In genomic region chr11:106389096-106389495, GRCh38 we compare ENCODE assay signal across 17 cellular contexts.
DNase-seq lines count a peak whose midpoint lies in the region; ATAC-seq, FAIRE-seq and TF ChIP-seq lines count a peak whose summit lies in the region.
"Had no signal": no experiment of that assay in that cellular context is flagged by ENCODE, and none has a peak within 500 bp of the region (broad histone marks: within the 10 kb centered on the region; RNA-seq: fewer than 3 reads in every experiment).

No MANE protein-coding gene starts in this region.

- no peaks in the 10 kb centered on the region for H3K79me2 ChIP-seq in OCI-LY7 (ENCODE audit: insufficient read depth, low read depth, low read length)

- CTCF ChIA-PET in OCI-LY7 (lab: Charles Lee; ENCODE audit: unreplicated experiment), result no interaction called here

- DNase-seq in H4 (ENCODE audit: low spot score), result peak; percentile 11
- peak; percentile 67 for DNase-seq in amniotic epithelial cell (ENCODE audit: low read depth)
- DNase-seq in foreskin melanocyte, result peak; percentile 43
- DNase-seq in urothelium cell line (ENCODE audit: low spot score), result no peak
- DNase-seq in OCI-LY7 (ENCODE audit: low spot score), result no peak
- no peak for DNase-seq in NK-92 treated with Interleukin-12 subunit alpha and Interleukin-12 subunit beta, amount 100 ng/mL, for 24 hours (lab: John Stamatoyannopoulos, UW)
- DNase-seq: activated CD4-positive, alpha-beta T cell treated with anti-CD3 and anti-CD28 coated beads, Interleukin-2, amount 10 ng/mL, durations not matched to agents 24 days and 14 days; activated T-cell treated with anti-CD3 and anti-CD28 coated beads, Interleukin-2, amount 50 U/mL, for 48 hours; adrenal gland; CD8-positive, alpha-beta memory T cell; heart right ventricle; NCI-H2227 treated with DMSO at 0.1 percent for 48 hours; sigmoid colon; stimulated activated naive CD8-positive, alpha-beta T cell treated with anti-CD3 and anti-CD28 coated beads, Interleukin-15, amount 100 ng/mL, for 72 hours had no signal

- no peaks in the 10 kb centered on the region for H3K4me1 ChIP-seq in OCI-LY7 (ENCODE audit: insufficient read depth, low read length, poor library complexity, severe bottlenecking)
- H3K4me1 ChIP-seq: adrenal gland, heart right ventricle had no signal

- H3K9me3 ChIP-seq in OCI-LY7 (ENCODE audit: low read length), result no peaks in the 10 kb centered on the region
- H3K9me3 ChIP-seq: adrenal gland had no signal

- no peaks in the 10 kb centered on the region for H4K20me1 ChIP-seq in OCI-LY7 (ENCODE audit: insufficient read depth, low read length)

- POLR2A ChIA-PET in OCI-LY7 (lab: Charles Lee), result no interaction called here

- no peaks in the 10 kb centered on the region for H3K9me2 ChIP-seq in OCI-LY7 (ENCODE audit: insufficient read depth, low read length)

- ATAC-seq in HG02678 (IDR thresholded peaks at IDR 0.05; ENCODE audit: unreplicated experiment), result no peak
- ATAC-seq: heart right ventricle; Panc1; stimulated activated naive CD8-positive, alpha-beta T cell treated with anti-CD3 and anti-CD28 coated beads, Interleukin-15, amount 100 ng/mL, for 72 hours had no signal

- no TSS peak for BruUV-seq in OCI-LY7 (replicated peaks; lab: Mats Ljungman, UMichigan)

- no peak overlapping the region for H2AFZ ChIP-seq in OCI-LY7 (ENCODE audit: low read length)
- H2AFZ ChIP-seq: neural progenitor cell had no signal

- no peak overlapping the region for H3K4me2 ChIP-seq in OCI-LY7 (ENCODE audit: low read length)
- H3K4me2 ChIP-seq: neural progenitor cell had no signal

- FAIRE-seq in urothelium cell line (lab: Jason Lieb, UNC), result peak; percentile 37

- H3K36me3 ChIP-seq in OCI-LY7 (ENCODE audit: insufficient read depth, low read length), result no peaks in the 10 kb centered on the region
- H3K36me3 ChIP-seq: adrenal gland, heart right ventricle, neural progenitor cell, sigmoid colon had no signal

- intact Hi-C loops in OCI-LY7 (cut with micrococcal nuclease; ENCODE audit: unreplicated experiment), result no loop called here

- H3K27ac ChIP-seq in OCI-LY7 (ENCODE audit: low read depth, low read length, poor library complexity, severe bottlenecking), result no peak overlapping the region
- H3K27ac ChIP-seq: adrenal gland, heart right ventricle, neural progenitor cell, sigmoid colon had no signal

- TF ChIP-seq CTCF in OCI-LY7 (conservative IDR thresholded peaks at IDR 0.05; ENCODE audit: low read length), result no peak

- H3K4me3 ChIP-seq in OCI-LY7 (ENCODE audit: low read depth, low read length, poor library complexity, severe bottlenecking), result no peak overlapping the region
- H3K4me3 ChIP-seq: adrenal gland, heart right ventricle, neural progenitor cell, sigmoid colon had no signal

Comparison
In these comparisons a context has a peak if more than half of its experiments do, and no peak if none do; other contexts are left out.
1. DNase-seq: peak in H4 (single experiment), amniotic epithelial cell (single experiment) and foreskin melanocyte (single experiment); none in urothelium cell line (single experiment), OCI-LY7 (single experiment) and NK-92 treated with Interleukin-12 subunit alpha and Interleukin-12 subunit beta, amount 100 ng/mL, for 24 hours (single experiment).